Comparison of ENCODE assay signal across 1 cellular context in the genomic region with DNA sequence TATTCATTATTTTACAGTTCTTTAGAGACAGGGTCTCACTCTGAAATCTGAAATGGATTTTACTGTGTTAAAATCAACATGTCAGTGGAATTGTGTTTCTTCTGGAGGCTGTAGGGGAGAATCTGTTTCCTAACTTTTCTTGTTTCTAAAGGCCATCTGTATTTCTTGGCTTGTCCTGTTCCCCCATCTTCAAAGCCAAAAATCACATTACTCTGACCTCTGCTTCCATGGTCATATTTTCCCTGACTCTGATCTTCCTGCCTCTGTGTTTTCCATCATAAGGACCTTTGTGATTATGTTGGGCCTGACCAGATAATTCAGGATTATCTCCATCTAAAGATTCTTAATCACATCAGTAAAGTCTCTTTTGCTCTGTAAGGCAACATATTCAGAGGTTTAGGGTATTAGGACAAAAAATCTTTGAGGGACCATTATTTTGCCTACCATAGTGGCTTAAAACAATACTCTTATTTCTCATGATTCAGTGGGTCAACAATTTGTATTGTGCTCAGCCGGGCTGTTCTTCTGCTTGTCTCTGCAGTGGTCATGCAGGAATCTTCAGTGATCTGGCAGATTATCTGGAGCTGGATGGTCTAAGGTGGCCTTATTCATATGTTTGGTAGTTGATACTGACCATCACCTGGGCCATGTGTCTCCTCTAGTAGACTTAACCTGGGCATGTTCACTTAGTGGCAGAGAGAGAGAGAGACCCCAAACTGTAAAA.
TF ChIP-seq lines count a peak whose summit lies in the region.

No MANE protein-coding gene starts in this region.

TF ChIP-seq in IMR-90, 13 proteins besides CTCF, POLR2A, EP300 and RAD21 (continued from another document):
- TF ChIP-seq NFE2L2 (IDR thresholded peaks at IDR 0.05; ENCODE audit: low read depth, low read length): no peak
- no peak for TF ChIP-seq CEBPB (IDR thresholded peaks at IDR 0.05; ENCODE audit: low read depth, low read length)
- no peak for TF ChIP-seq ELK1 (IDR thresholded peaks at IDR 0.05; ENCODE audit: borderline replicate concordance, low read depth, low read length)
- no peak for TF ChIP-seq RCOR1 (IDR thresholded peaks at IDR 0.05; ENCODE audit: insufficient replicate concordance, low read length)
- no peak for TF ChIP-seq MAZ (IDR thresholded peaks at IDR 0.05; ENCODE audit: borderline replicate concordance, low read depth, low read length)
- no peak for TF ChIP-seq FOS (IDR thresholded peaks at IDR 0.05; ENCODE audit: low read depth, low read length)
- TF ChIP-seq SMC3 (IDR thresholded peaks at IDR 0.05; ENCODE audit: low read depth, low read length): no peak
- TF ChIP-seq MAFK (IDR thresholded peaks at IDR 0.05; ENCODE audit: low read depth, low read length): no peak
